ENCODE assay signal across 28 cellular contexts in genomic region chr19:43315851-43316250, GRCh38. TPM values are rescaled to one million over a fixed set of nuclear protein-coding genes. Genes with fewer than 3 reads are reported as not detected.
"Had no signal": no experiment of that assay in that cellular context is flagged by ENCODE, and none has a peak within 500 bp of the region (broad histone marks: within the 10 kb centered on the region; RNA-seq: fewer than 3 reads in every experiment).

No MANE protein-coding gene starts in this region.

- H3K27me3 Mint-ChIP-seq: activated CD4-positive, alpha-beta memory T cell treated with anti-CD3 and anti-CD28 coated beads, Interleukin-2, amount 10 ng/mL, durations not matched to agents 7 days and 5 days; progenitor cell of endocrine pancreas; stimulated activated memory B cell treated with anti-CD40 and anti-IgM and Interleukin-4, amounts not matched to agents 10 μg/mL and 1 μg/mL and 100 μg/mL, for 72 hours had no signal

- H3K4me1 Mint-ChIP-seq: activated CD4-positive, alpha-beta memory T cell treated with anti-CD3 and anti-CD28 coated beads, Interleukin-2, amount 10 ng/mL, durations not matched to agents 7 days and 5 days; activated CD4-positive, alpha-beta T cell treated with anti-CD3 and anti-CD28 coated beads, Interleukin-2, amount 10 ng/mL, durations not matched to agents 7 days and 5 days; mesothelial cell of epicardium; naive B cell; nephron progenitor cell; stimulated activated memory B cell treated with anti-CD40 and anti-IgM and Interleukin-4, amounts not matched to agents 10 μg/mL and 1 μg/mL and 100 μg/mL, for 72 hours; stimulated activated naive CD8-positive, alpha-beta T cell treated with anti-CD3 and anti-CD28 coated beads, Interleukin-15, amount 100 ng/mL, for 72 hours had no signal

- H3K4me3 ChIP-seq: ovary, right lobe of liver, thyroid gland, upper lobe of right lung had no signal

- H3K27me3 ChIP-seq: ovary, right lobe of liver, thyroid gland, upper lobe of right lung had no signal

- H3K4me1 ChIP-seq: right lobe of liver, thyroid gland, upper lobe of right lung had no signal

- H3K36me3 Mint-ChIP-seq: mesothelial cell of epicardium; naive B cell; stimulated activated memory B cell treated with anti-CD40 and anti-IgM and Interleukin-4, amounts not matched to agents 10 μg/mL and 1 μg/mL and 100 μg/mL, for 72 hours had no signal

- H3K27ac ChIP-seq: ovary, right lobe of liver, thyroid gland, upper lobe of right lung had no signal

- DNase-seq: activated CD4-positive, alpha-beta memory T cell treated with anti-CD3 and anti-CD28 coated beads, Interleukin-2, amount 10 ng/mL, durations not matched to agents 7 days and 5 days; activated CD4-positive, alpha-beta T cell treated with anti-CD3 and anti-CD28 coated beads for 1 hour; activated CD4-positive, alpha-beta T cell treated with anti-CD3 and anti-CD28 coated beads, Interleukin-2, amount 10 ng/mL, durations not matched to agents 7 days and 5 days; activated CD8-positive, alpha-beta memory T cell treated with anti-CD3 and anti-CD28 coated beads, Interleukin-2, amount 50 U/mL, for 48 hours; activated gamma-delta T cell treated with Interleukin-2 at 50 U/mL for 16 hours; activated naive CD4-positive, alpha-beta T cell treated with anti-CD3 and anti-CD28 coated beads, Interleukin-2, amount 50 U/mL, for 16 hours; activated T-cell treated with anti-CD3 and anti-CD28 coated beads, Interleukin-2, amount 50 U/mL, for 24 hours; amygdala; caudate nucleus; foreskin fibroblast; head of caudate nucleus; naive B cell; nephron progenitor cell; ovary; right lobe of liver; stimulated activated CD4-positive, alpha-beta T cell treated with anti-CD3 and anti-CD28 coated beads, Interleukin-4, amount 100 ng/mL, for 24 hours; stimulated activated naive CD8-positive, alpha-beta T cell treated with anti-CD3 and anti-CD28 coated beads, Interleukin-15, amount 100 ng/mL, for 72 hours; thyroid gland; upper lobe of right lung had no signal

- H3K4me3 Mint-ChIP-seq: activated CD4-positive, alpha-beta memory T cell treated with anti-CD3 and anti-CD28 coated beads, Interleukin-2, amount 10 ng/mL, durations not matched to agents 7 days and 5 days; activated CD4-positive, alpha-beta T cell treated with anti-CD3 and anti-CD28 coated beads, Interleukin-2, amount 10 ng/mL, durations not matched to agents 7 days and 5 days; activated T-cell treated with anti-CD3 and anti-CD28 coated beads, Interleukin-2, amount 50 U/mL, for 24 hours; mesothelial cell of epicardium; stimulated activated memory B cell treated with anti-CD40 and anti-IgM and Interleukin-4, amounts not matched to agents 10 μg/mL and 1 μg/mL and 100 μg/mL, for 72 hours; stimulated activated naive CD8-positive, alpha-beta T cell treated with anti-CD3 and anti-CD28 coated beads, Interleukin-15, amount 100 ng/mL, for 72 hours; T-helper 2 cell treated with Interferon-gamma antibody and Interleukin-4, amounts not matched to agents 5 μg/mL and 100 μg/mL, for 36 hours had no signal

- H3K36me3 ChIP-seq: ovary, right lobe of liver, thyroid gland, upper lobe of right lung had no signal

- FAIRE-seq: TTC549 had no signal

- ATAC-seq: esophagus mucosa; right lobe of liver; stimulated activated memory B cell treated with anti-CD40 and anti-IgM and Interleukin-4, amounts not matched to agents 10 μg/mL and 1 μg/mL and 100 μg/mL, for 72 hours; stimulated activated naive CD8-positive, alpha-beta T cell treated with anti-CD3 and anti-CD28 coated beads, Interleukin-15, amount 100 ng/mL, for 72 hours; upper lobe of right lung had no signal

- H3K9me3 Mint-ChIP-seq: activated CD4-positive, alpha-beta memory T cell treated with anti-CD3 and anti-CD28 coated beads, Interleukin-2, amount 10 ng/mL, durations not matched to agents 7 days and 5 days; activated CD4-positive, alpha-beta T cell treated with anti-CD3 and anti-CD28 coated beads, Interleukin-2, amount 10 ng/mL, durations not matched to agents 7 days and 5 days; activated T-cell treated with anti-CD3 and anti-CD28 coated beads, Interleukin-2, amount 50 U/mL, for 24 hours; stimulated activated naive CD8-positive, alpha-beta T cell treated with anti-CD3 and anti-CD28 coated beads, Interleukin-15, amount 100 ng/mL, for 72 hours; T-helper 2 cell treated with Interferon-gamma antibody and Interleukin-4, amounts not matched to agents 5 μg/mL and 100 μg/mL, for 36 hours had no signal

- H3K9me3 ChIP-seq: ovary, right lobe of liver, thyroid gland, upper lobe of right lung had no signal

- H3K27ac Mint-ChIP-seq: activated CD4-positive, alpha-beta memory T cell treated with anti-CD3 and anti-CD28 coated beads, Interleukin-2, amount 10 ng/mL, durations not matched to agents 7 days and 5 days; activated CD4-positive, alpha-beta T cell treated with anti-CD3 and anti-CD28 coated beads, Interleukin-2, amount 10 ng/mL, durations not matched to agents 7 days and 5 days; activated T-cell treated with anti-CD3 and anti-CD28 coated beads, Interleukin-2, amount 50 U/mL, for 24 hours; mesothelial cell of epicardium; nephron progenitor cell; progenitor cell of endocrine pancreas; stimulated activated memory B cell treated with anti-CD40 and anti-IgM and Interleukin-4, amounts not matched to agents 10 μg/mL and 1 μg/mL and 100 μg/mL, for 72 hours; stimulated activated naive CD8-positive, alpha-beta T cell treated with anti-CD3 and anti-CD28 coated beads, Interleukin-15, amount 100 ng/mL, for 72 hours; T-helper 2 cell treated with Interferon-gamma antibody and Interleukin-4, amounts not matched to agents 5 μg/mL and 100 μg/mL, for 36 hours had no signal

RNA-seq across cellular contexts. Expression of gene CD177, which starts 37.6 kb away (rescaled TPM):
- total RNA-seq: activated CD4-positive, alpha-beta memory T cell treated with anti-CD3 and anti-CD28 coated beads, Interleukin-2, amount 10 ng/mL, durations not matched to agents 7 days and 5 days; activated CD4-positive, alpha-beta T cell treated with anti-CD3 and anti-CD28 coated beads, Interleukin-2, amount 10 ng/mL, durations not matched to agents 7 days and 5 days; mesothelial cell of epicardium; progenitor cell of endocrine pancreas had no signal

RNA-seq across cellular contexts. Expression of gene PSG9, which starts 46.5 kb away (rescaled TPM):
- total RNA-seq: activated CD4-positive, alpha-beta memory T cell treated with anti-CD3 and anti-CD28 coated beads, Interleukin-2, amount 10 ng/mL, durations not matched to agents 7 days and 5 days; activated CD4-positive, alpha-beta T cell treated with anti-CD3 and anti-CD28 coated beads, Interleukin-2, amount 10 ng/mL, durations not matched to agents 7 days and 5 days; esophagus mucosa; kidney epithelial cell; lower leg skin; mesothelial cell of epicardium; ovary; progenitor cell of endocrine pancreas; right lobe of liver; skeletal muscle tissue; thyroid gland; upper lobe of right lung had no signal
- polyA plus RNA-seq: ovary had no signal
